Comparison of ENCODE assay signal across 1 cellular context in genomic region chr4:38320349-38320707, GRCh38.
TF ChIP-seq lines count a peak whose summit lies in the region.

No MANE protein-coding gene starts in this region.

TF ChIP-seq in GM12878, 131 proteins besides CTCF, POLR2A, EP300 and RAD21 (continued from another document):
- no peak for TF ChIP-seq REST (IDR thresholded peaks at IDR 0.05; ENCODE audit: low read depth, low read length)
- TF ChIP-seq WRNIP1 (IDR thresholded peaks at IDR 0.05; ENCODE audit: borderline replicate concordance, low read depth, low read length): no peak
- no peak for TF ChIP-seq PML (IDR thresholded peaks at IDR 0.05; ENCODE audit: low read length)
- TF ChIP-seq SMAD1 (IDR thresholded peaks at IDR 0.05; ENCODE audit: low read depth, partially characterized antibody): no peak
- no peak for TF ChIP-seq ZNF207 (IDR thresholded peaks at IDR 0.05; ENCODE audit: borderline replicate concordance)
- no peak for TF ChIP-seq ZNF384 (IDR thresholded peaks at IDR 0.05; ENCODE audit: borderline replicate concordance, low read depth, low read length)
